22 cellular contexts compared by ENCODE assay signal in the genomic region with DNA sequence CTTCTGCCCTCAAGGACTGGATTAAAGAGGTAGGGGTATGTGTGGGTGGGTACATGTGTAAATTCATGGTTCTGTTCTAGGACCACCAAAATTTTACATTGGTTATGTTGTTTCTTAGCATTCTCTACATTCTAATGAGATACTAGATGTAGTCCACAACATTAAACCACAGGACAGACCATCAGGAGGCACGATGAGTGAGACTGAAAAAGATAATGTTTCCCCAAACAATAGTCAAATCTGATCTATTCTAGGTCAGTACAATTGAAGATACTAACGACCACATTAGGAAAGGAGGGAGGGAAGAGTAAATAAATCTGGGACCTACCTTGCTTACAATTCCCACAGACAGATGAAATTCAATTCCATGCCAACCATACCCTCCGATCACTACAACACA. TPM values are rescaled to one million over a fixed set of nuclear protein-coding genes. Genes with fewer than 3 reads are reported as not detected.
DNase-seq lines count a peak whose midpoint lies in the region; ATAC-seq and TF ChIP-seq lines count a peak whose summit lies in the region.
"Had no signal": no experiment of that assay in that cellular context is flagged by ENCODE, and none has a peak within 500 bp of the region (broad histone marks: within the 10 kb centered on the region; RNA-seq: fewer than 3 reads in every experiment).

No MANE protein-coding gene starts in this region.

- POLR2A ChIA-PET in RWPE1 (lab: Yijun Ruan, JAX; ENCODE audit: low non-redundant PET) = no interaction called here

- peaks cover 53 to 58% (median 56%) of the 10 kb centered on the region in 3 donors for H3K4me1 Mint-ChIP-seq in IgD-negative memory B cell
- peaks cover 37% of the 10 kb centered on the region for H3K4me1 Mint-ChIP-seq in T-helper 17 cell
- peaks cover 37% of the 10 kb centered on the region for H3K4me1 Mint-ChIP-seq in progenitor cell of endocrine pancreas (ENCODE audit: low read depth)

- DNase-seq in T-helper 17 cell = no peak
- no peak for DNase-seq in progenitor cell of endocrine pancreas (ENCODE audit: low spot score, unreplicated experiment)
- DNase-seq in HuH-7.5 (ENCODE audit: low spot score) = no peak
- no peak for DNase-seq in germinal center (ENCODE audit: low spot score)
- DNase-seq in RWPE1 (ENCODE audit: low spot score) = no peak
- DNase-seq: CD4-positive, CD25-positive, alpha-beta regulatory T cell; central memory CD4-positive, alpha-beta T cell; dermis blood vessel endothelial cell; heart left ventricle; NCI-H1105 treated with DMSO at 0.1 percent for 48 hours; NCI-H2081 treated with DMSO at 0.1 percent for 48 hours; psoas muscle; SW 1271; testis had no signal

- H3K9me3 ChIP-seq in T-helper 17 cell (ENCODE audit: control insufficient read depth, low read length, poor library complexity, severe bottlenecking) = no peaks in the 10 kb centered on the region
- H3K9me3 ChIP-seq: ascending aorta, heart left ventricle, psoas muscle, testis had no signal

- peaks cover 3% of the 10 kb centered on the region for H3K36me3 Mint-ChIP-seq in IgD-negative memory B cell
- peaks cover 2% of the 10 kb centered on the region for H3K36me3 Mint-ChIP-seq in T-helper 17 cell (ENCODE audit: low read depth)
- H3K36me3 Mint-ChIP-seq in progenitor cell of endocrine pancreas (ENCODE audit: insufficient read depth) = no peaks in the 10 kb centered on the region
- H3K36me3 Mint-ChIP-seq: activated naive CD4-positive, alpha-beta T cell treated with anti-CD3 and anti-CD28 coated beads, Interleukin-2, amount 50 U/mL, for 72 hours; CD4-positive, CD25-positive, alpha-beta regulatory T cell had no signal

- H3K9me3 Mint-ChIP-seq in IgD-negative memory B cell (no peaks in the 10 kb centered on the region), progenitor cell of endocrine pancreas (ENCODE audit: low read depth) (no peaks in the 10 kb centered on the region)
- H3K9me3 Mint-ChIP-seq: activated T-helper 1 cell treated with anti-CD3 and anti-CD28 coated beads, Interleukin-12 subunit alpha, Interleukin-12 subunit beta, Interleukin-2, Interleukin-4 antibody, amounts not matched to agents 30 ng/mL and 10 ng/mL and 1 ng/mL, durations not matched to agents 14 hours and 24 hours and 36 hours; CD4-positive, CD25-positive, alpha-beta regulatory T cell; neural progenitor cell had no signal

- H3K27ac ChIP-seq in RWPE1 = no peak overlapping the region
- H3K27ac ChIP-seq: ascending aorta, neural progenitor cell, psoas muscle had no signal

- H3K27me3 Mint-ChIP-seq in IgD-negative memory B cell = peaks cover 2% of the 10 kb centered on the region
- no peaks in the 10 kb centered on the region for H3K27me3 Mint-ChIP-seq in T-helper 17 cell
- no peaks in the 10 kb centered on the region for H3K27me3 Mint-ChIP-seq in progenitor cell of endocrine pancreas
- H3K27me3 Mint-ChIP-seq: CD4-positive, CD25-positive, alpha-beta regulatory T cell had no signal

- H3K4me3 Mint-ChIP-seq in IgD-negative memory B cell (peak overlapping the region in 2 of 4 donors; percentile 24 to 32), T-helper 17 cell (no peak overlapping the region), progenitor cell of endocrine pancreas (ENCODE audit: low read depth) (no peak overlapping the region)
- H3K4me3 Mint-ChIP-seq: activated T-helper 1 cell treated with anti-CD3 and anti-CD28 coated beads, Interleukin-12 subunit alpha, Interleukin-12 subunit beta, Interleukin-2, Interleukin-4 antibody, amounts not matched to agents 30 ng/mL and 10 ng/mL and 1 ng/mL, durations not matched to agents 14 hours and 24 hours and 36 hours; CD4-positive, CD25-positive, alpha-beta regulatory T cell; neural progenitor cell had no signal

- H3K27ac Mint-ChIP-seq in IgD-negative memory B cell (peak overlapping the region; percentile 51 to 94 (median 54)), T-helper 17 cell (peak overlapping the region; percentile 9), progenitor cell of endocrine pancreas (peak overlapping the region; percentile 60)
- H3K27ac Mint-ChIP-seq: activated naive CD4-positive, alpha-beta T cell treated with anti-CD3 and anti-CD28 coated beads, Interleukin-2, amount 50 U/mL, for 72 hours had no signal

- CTCF ChIA-PET in RWPE1 (lab: Yijun Ruan, JAX) = no interaction called here

- TF ChIP-seq CTCF in progenitor cell of endocrine pancreas (IDR thresholded peaks at IDR 0.05; ENCODE audit: unreplicated experiment) (no peak), RWPE1 (conservative IDR thresholded peaks at IDR 0.05; ENCODE audit: low read depth) (no peak)

- ATAC-seq in GM18502 (IDR thresholded peaks at IDR 0.05; ENCODE audit: poor library complexity, unreplicated experiment) = peak; percentile 14
- no peak for ATAC-seq in T-helper 17 cell
- ATAC-seq in GM19463 (IDR thresholded peaks at IDR 0.05; ENCODE audit: unreplicated experiment) = no peak
- ATAC-seq: left lobe of liver had no signal

RNA-seq across cellular contexts. Expression of a gene that starts 42.2 kb away (rescaled TPM):
- 17.2 TPM for polyA plus RNA-seq in IgD-negative memory B cell
- total RNA-seq in T-helper 17 cell = 10 to 100 TPM; 70.1 to 71.5 TPM
- 54.4 and 61.9 TPM in 2 replicates for total RNA-seq in progenitor cell of endocrine pancreas

Comparison
In these comparisons a context has a peak if more than half of its experiments do, and no peak if none do; other contexts are left out.
1. H3K27ac Mint-ChIP-seq: peak in every context shown above with its lines; median percentile 60 in progenitor cell of endocrine pancreas; 54 in IgD-negative memory B cell; 9 in T-helper 17 cell.